Comparison of ENCODE assay signal across 1 cellular context in genomic region chr3:101248786-101249185, GRCh38.
TF ChIP-seq lines count a peak whose summit lies in the region.

No MANE protein-coding gene starts in this region.

TF ChIP-seq in HepG2, 621 proteins besides CTCF, POLR2A, EP300 and RAD21 (continued from another document):
- TF ChIP-seq ZNF619 (CRISPR knock-in tag; IDR thresholded peaks at IDR 0.05) (no peak), TBX3 (IDR thresholded peaks at IDR 0.05; ENCODE audit: borderline replicate concordance) (no peak), CCAR2 (optimal IDR thresholded peaks at IDR 0.05; ENCODE audit: low read depth, low read length) (no peak), ZNF616 (CRISPR knock-in tag; IDR thresholded peaks at IDR 0.05; ENCODE audit: low read depth) (no peak), JARID2 (CRISPR knock-in tag; IDR thresholded peaks at IDR 0.05; ENCODE audit: insufficient replicate concordance) (no peak), SAP130 (CRISPR knock-in tag; IDR thresholded peaks at IDR 0.05; ENCODE audit: low read depth) (no peak), SKIL (CRISPR knock-in tag; IDR thresholded peaks at IDR 0.05; ENCODE audit: borderline replicate concordance) (no peak)
